ENCODE assay signal across 2 cellular contexts in the genomic region with DNA sequence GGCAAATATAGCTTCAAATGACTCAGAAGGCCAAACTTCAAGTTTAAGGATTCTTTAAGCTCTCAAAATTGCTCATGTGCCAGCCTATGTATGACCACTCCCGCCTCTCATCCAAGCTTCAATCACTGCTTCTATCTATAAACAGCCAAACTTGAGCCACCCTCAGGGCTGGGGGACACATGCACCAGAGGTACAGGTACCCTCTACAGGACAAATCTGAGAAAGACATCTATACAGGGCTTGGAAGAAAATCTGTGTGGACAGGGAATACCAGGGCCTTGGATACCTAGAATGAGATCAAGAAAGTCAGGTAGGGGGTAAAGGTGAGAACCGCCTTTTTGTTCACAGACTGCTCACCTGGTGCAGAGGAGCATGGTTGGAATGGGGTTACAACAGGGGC.
TF ChIP-seq lines count a peak whose summit lies in the region.

No MANE protein-coding gene starts in this region.

TF ChIP-seq in HCT116, 20 proteins besides CTCF, POLR2A, EP300 and RAD21:
- TF ChIP-seq ZFX (IDR thresholded peaks at IDR 0.05) (no peak), JUND (IDR thresholded peaks at IDR 0.05) (no peak), FOSL1 (IDR thresholded peaks at IDR 0.05; ENCODE audit: low read depth) (no peak), CEBPB (IDR thresholded peaks at IDR 0.05; ENCODE audit: low read depth) (no peak), TCF7L2 (IDR thresholded peaks at IDR 0.05; ENCODE audit: borderline replicate concordance, extremely low read depth, insufficient read depth, insufficient read length) (no peak), EZH2phosphoT487 (IDR thresholded peaks at IDR 0.05; ENCODE audit: borderline replicate concordance) (no peak), ZNF274 (IDR thresholded peaks at IDR 0.05; ENCODE audit: low read depth, low read length) (no peak), SRF (IDR thresholded peaks at IDR 0.05; ENCODE audit: low read depth) (no peak), CBX3 (IDR thresholded peaks at IDR 0.05; ENCODE audit: low read depth) (no peak), POLR2AphosphoS5 (IDR thresholded peaks at IDR 0.05; ENCODE audit: low read depth, low read length) (no peak), EGR1 (IDR thresholded peaks at IDR 0.05; ENCODE audit: low read depth) (no peak), SIN3A (IDR thresholded peaks at IDR 0.05; ENCODE audit: low read depth) (no peak), ZBTB33 (IDR thresholded peaks at IDR 0.05; ENCODE audit: extremely low read depth, insufficient replicate concordance, low read length) (no peak), ELF1 (IDR thresholded peaks at IDR 0.05; ENCODE audit: borderline replicate concordance, low read depth) (no peak), EZH2 (IDR thresholded peaks at IDR 0.05) (no peak), SP1 (IDR thresholded peaks at IDR 0.05; ENCODE audit: low read depth) (no peak), YY1 (IDR thresholded peaks at IDR 0.05; ENCODE audit: extremely low read depth, insufficient replicate concordance, low read depth, low read length) (no peak)
- TF ChIP-seq, protein P1, sequence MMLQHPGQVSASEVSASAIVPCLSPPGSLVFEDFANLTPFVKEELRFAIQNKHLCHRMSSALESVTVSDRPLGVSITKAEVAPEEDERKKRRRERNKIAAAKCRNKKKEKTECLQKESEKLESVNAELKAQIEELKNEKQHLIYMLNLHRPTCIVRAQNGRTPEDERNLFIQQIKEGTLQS (IDR thresholded peaks at IDR 0.05): no peak
- TF ChIP-seq, protein P2, sequence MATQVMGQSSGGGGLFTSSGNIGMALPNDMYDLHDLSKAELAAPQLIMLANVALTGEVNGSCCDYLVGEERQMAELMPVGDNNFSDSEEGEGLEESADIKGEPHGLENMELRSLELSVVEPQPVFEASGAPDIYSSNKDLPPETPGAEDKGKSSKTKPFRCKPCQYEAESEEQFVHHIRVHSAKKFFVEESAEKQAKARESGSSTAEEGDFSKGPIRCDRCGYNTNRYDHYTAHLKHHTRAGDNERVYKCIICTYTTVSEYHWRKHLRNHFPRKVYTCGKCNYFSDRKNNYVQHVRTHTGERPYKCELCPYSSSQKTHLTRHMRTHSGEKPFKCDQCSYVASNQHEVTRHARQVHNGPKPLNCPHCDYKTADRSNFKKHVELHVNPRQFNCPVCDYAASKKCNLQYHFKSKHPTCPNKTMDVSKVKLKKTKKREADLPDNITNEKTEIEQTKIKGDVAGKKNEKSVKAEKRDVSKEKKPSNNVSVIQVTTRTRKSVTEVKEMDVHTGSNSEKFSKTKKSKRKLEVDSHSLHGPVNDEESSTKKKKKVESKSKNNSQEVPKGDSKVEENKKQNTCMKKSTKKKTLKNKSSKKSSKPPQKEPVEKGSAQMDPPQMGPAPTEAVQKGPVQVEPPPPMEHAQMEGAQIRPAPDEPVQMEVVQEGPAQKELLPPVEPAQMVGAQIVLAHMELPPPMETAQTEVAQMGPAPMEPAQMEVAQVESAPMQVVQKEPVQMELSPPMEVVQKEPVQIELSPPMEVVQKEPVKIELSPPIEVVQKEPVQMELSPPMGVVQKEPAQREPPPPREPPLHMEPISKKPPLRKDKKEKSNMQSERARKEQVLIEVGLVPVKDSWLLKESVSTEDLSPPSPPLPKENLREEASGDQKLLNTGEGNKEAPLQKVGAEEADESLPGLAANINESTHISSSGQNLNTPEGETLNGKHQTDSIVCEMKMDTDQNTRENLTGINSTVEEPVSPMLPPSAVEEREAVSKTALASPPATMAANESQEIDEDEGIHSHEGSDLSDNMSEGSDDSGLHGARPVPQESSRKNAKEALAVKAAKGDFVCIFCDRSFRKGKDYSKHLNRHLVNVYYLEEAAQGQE (IDR thresholded peaks at IDR 0.05; ENCODE audit: low read depth): no peak
TF ChIP-seq in HCT116: peak in this region for 0.

TF ChIP-seq in H1, 55 proteins besides CTCF, POLR2A, EP300 and RAD21:
- TF ChIP-seq, protein P3, sequence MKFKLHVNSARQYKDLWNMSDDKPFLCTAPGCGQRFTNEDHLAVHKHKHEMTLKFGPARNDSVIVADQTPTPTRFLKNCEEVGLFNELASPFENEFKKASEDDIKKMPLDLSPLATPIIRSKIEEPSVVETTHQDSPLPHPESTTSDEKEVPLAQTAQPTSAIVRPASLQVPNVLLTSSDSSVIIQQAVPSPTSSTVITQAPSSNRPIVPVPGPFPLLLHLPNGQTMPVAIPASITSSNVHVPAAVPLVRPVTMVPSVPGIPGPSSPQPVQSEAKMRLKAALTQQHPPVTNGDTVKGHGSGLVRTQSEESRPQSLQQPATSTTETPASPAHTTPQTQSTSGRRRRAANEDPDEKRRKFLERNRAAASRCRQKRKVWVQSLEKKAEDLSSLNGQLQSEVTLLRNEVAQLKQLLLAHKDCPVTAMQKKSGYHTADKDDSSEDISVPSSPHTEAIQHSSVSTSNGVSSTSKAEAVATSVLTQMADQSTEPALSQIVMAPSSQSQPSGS (IDR thresholded peaks at IDR 0.05; ENCODE audit: low read length): no peak
- no peak for TF ChIP-seq HDAC2 (IDR thresholded peaks at IDR 0.05; ENCODE audit: borderline replicate concordance in 1 of 2, low read depth in 2 of 2, low read length in 2 of 2)
- TF ChIP-seq TAF7 (optimal IDR thresholded peaks at IDR 0.05; ENCODE audit: borderline replicate concordance, low read depth, low read length): no peak
- no peak for TF ChIP-seq CBX5 (IDR thresholded peaks at IDR 0.05; ENCODE audit: low read depth, low read length)
- TF ChIP-seq BRCA1 (IDR thresholded peaks at IDR 0.05; ENCODE audit: low read depth, low read length): no peak
- TF ChIP-seq SRF (IDR thresholded peaks at IDR 0.05; ENCODE audit: low read depth, low read length): no peak
- no peak for TF ChIP-seq RFX5 (IDR thresholded peaks at IDR 0.05; ENCODE audit: borderline replicate concordance, low read depth, low read length)
- no peak for TF ChIP-seq TBP (IDR thresholded peaks at IDR 0.05; ENCODE audit: low read depth, low read length)
- TF ChIP-seq MAFK (IDR thresholded peaks at IDR 0.05; ENCODE audit: low read depth, low read length): no peak
- TF ChIP-seq SP1 (IDR thresholded peaks at IDR 0.05; ENCODE audit: low read depth, low read length): no peak
- no peak for TF ChIP-seq FOSL1 (IDR thresholded peaks at IDR 0.05; ENCODE audit: insufficient read depth, low read depth, low read length)
- TF ChIP-seq JUND (IDR thresholded peaks at IDR 0.05; ENCODE audit: low read length): no peak
